In the genomic region with DNA sequence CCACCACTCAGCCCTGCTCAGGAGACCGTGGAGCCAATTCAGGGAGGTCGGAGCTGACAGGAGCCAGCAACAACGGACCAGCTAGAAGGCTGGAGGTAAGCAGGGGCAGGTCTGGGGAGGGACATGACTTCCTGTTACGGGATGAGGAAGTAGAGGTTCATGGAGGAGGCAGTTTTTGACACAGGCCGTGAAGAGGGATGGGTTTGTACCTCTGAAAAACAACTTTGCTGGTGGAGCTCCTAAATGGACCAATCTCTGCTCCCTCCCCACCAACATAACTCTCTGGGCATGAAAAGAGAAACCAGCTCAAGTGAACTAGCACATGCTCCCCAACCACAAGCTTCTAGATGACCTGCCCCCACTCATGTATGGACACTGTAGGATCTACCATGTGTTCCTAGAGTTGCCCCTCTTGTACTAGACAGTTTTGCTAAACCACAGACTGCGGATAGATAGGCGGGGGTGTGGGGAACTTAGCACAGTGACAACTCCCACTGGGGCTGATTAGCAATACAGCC, we compare ENCODE assay signal across 13 cellular contexts. TPM values are rescaled to one million over a fixed set of nuclear protein-coding genes. Genes with fewer than 3 reads are reported as not detected.
DNase-seq lines count a peak whose midpoint lies in the region; ATAC-seq and TF ChIP-seq lines count a peak whose summit lies in the region.
"Had no signal": no experiment of that assay in that cellular context is flagged by ENCODE, and none has a peak within 500 bp of the region (broad histone marks: within the 10 kb centered on the region; RNA-seq: fewer than 3 reads in every experiment).

No MANE protein-coding gene starts in this region.

- H3K36me3 Mint-ChIP-seq in T-helper 17 cell (ENCODE audit: low read depth) (peaks cover 16% of the 10 kb centered on the region), natural killer cell (no peaks in the 10 kb centered on the region)

- no peaks in the 10 kb centered on the region for H3K9me2 ChIP-seq in hepatocyte (replicated peaks; ENCODE audit: insufficient read depth)

- no peaks in the 10 kb centered on the region for H3K36me3 ChIP-seq in hepatocyte (replicated peaks; ENCODE audit: insufficient read depth, low read depth)

- WGBS in hepatocyte (ENCODE audit: low lambda C conversion rate, missing lambda C conversion rate) = 88% methylated on average over 7 of the region's 7 CpGs

- peaks cover 3% of the 10 kb centered on the region for H3K4me1 ChIP-seq in hepatocyte (ENCODE audit: insufficient read depth)

- H3K79me2 ChIP-seq in hepatocyte = peaks cover 63% of the 10 kb centered on the region

- H3K27me3 Mint-ChIP-seq in T-helper 17 cell (no peaks in the 10 kb centered on the region), natural killer cell (ENCODE audit: low read depth in 2 of 2) (no peaks in the 10 kb centered on the region)

- H4K20me1 ChIP-seq in hepatocyte (ENCODE audit: insufficient read depth, poor library complexity, severe bottlenecking) = peaks cover 8% of the 10 kb centered on the region

- no peak overlapping the region for H3K4me3 ChIP-seq in hepatocyte

- no peaks in the 10 kb centered on the region for H3K27me3 ChIP-seq in hepatocyte

- ATAC-seq in GM18498 (IDR thresholded peaks at IDR 0.05; ENCODE audit: unreplicated experiment) (peak; percentile 44), HG02884 (IDR thresholded peaks at IDR 0.05; ENCODE audit: unreplicated experiment) (peak; percentile 47), T-helper 17 cell (no peak), natural killer cell (peak; percentile 44 to 63 (median 47)), GM21423 (IDR thresholded peaks at IDR 0.05; ENCODE audit: unreplicated experiment) (no peak)

- intact Hi-C loops in natural killer cell (cut with micrococcal nuclease) = no loop called here

- no peak overlapping the region for H3K27ac ChIP-seq in hepatocyte

- H3K4me2 ChIP-seq in hepatocyte = no peak overlapping the region

- H3K9me3 ChIP-seq in T-helper 17 cell (ENCODE audit: control insufficient read depth, low read length, poor library complexity, severe bottlenecking) (no peaks in the 10 kb centered on the region), hepatocyte (ENCODE audit: low read depth) (no peaks in the 10 kb centered on the region)

- H3K27ac Mint-ChIP-seq in T-helper 17 cell (peak overlapping the region; percentile 24), natural killer cell (peak overlapping the region; percentile 32 to 35)

- H2AFZ ChIP-seq in hepatocyte = no peak overlapping the region

- TF ChIP-seq CTCF in natural killer cell (IDR thresholded peaks at IDR 0.05) (no peak), hepatocyte (IDR thresholded peaks at IDR 0.05; ENCODE audit: poor library complexity) (no peak)

- DNase-seq in T-helper 17 cell = no peak
- DNase-seq in natural killer cell = no peak
- no peak for DNase-seq in stimulated activated naive CD4-positive, alpha-beta T cell (lab: John Stamatoyannopoulos, UW)
- DNase-seq in hepatocyte (ENCODE audit: low spot score) = no peak
- DNase-seq in stimulated activated naive CD4-positive, alpha-beta T cell treated with Interleukin-2 at 50 U/mL for 16 hours (lab: John Stamatoyannopoulos, UW) = no peak
- DNase-seq: DND-41, foreskin melanocyte, NCI-H526, retina, T-helper 9 cell had no signal

- H3K9me3 Mint-ChIP-seq in natural killer cell = no peaks in the 10 kb centered on the region

- H3K4me1 Mint-ChIP-seq in T-helper 17 cell = peaks cover 55% of the 10 kb centered on the region
- peaks cover 54 to 59% of the 10 kb centered on the region in 2 donors for H3K4me1 Mint-ChIP-seq in natural killer cell

- H3K4me3 Mint-ChIP-seq in T-helper 17 cell (no peak overlapping the region), natural killer cell (no peak overlapping the region)

RNA-seq across cellular contexts. Expression of gene RALGAPA2, which starts 31.4 kb away (rescaled TPM):
- total RNA-seq in T-helper 17 cell (10 to 100 TPM; 27.8 to 29.5 TPM), natural killer cell (10 to 100 TPM; 26.6 to 33.9 (median 33.1) TPM), hepatocyte (35.3 and 36.9 TPM in 2 replicates)
- 14.8 and 16.8 TPM in 2 replicates for polyA plus RNA-seq in hepatocyte

Comparison
In these comparisons a context has a peak if more than half of its experiments do, and no peak if none do; other contexts are left out.
1. ATAC-seq: peak in GM18498 (single experiment), HG02884 (single experiment) and natural killer cell (3 of 3); none in T-helper 17 cell (single experiment) and GM21423 (single experiment).